ENCODE assay signal across 37 cellular contexts in the genomic region with DNA sequence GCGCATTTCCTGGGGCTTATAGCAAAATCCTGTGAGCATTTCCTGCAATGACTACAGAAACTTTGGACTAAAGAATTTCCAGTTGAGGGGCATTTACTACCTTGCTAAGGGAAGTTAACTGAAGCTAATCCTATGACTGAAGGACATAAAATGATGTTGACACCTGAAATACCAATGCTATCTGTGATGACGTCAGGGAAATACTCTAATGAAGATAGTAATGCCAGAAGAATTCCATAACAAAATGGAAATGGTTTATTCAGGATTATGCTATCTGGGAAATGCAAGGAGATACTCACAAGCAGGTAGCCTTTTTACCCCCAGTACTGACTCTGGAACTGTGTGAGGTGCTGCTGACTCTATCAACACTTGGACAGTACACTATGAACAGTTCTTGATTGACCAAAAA.
DNase-seq lines count a peak whose midpoint lies in the region; ATAC-seq, FAIRE-seq and TF ChIP-seq lines count a peak whose summit lies in the region.
"Had no signal": no experiment of that assay in that cellular context is flagged by ENCODE, and none has a peak within 500 bp of the region (broad histone marks: within the 10 kb centered on the region; RNA-seq: fewer than 3 reads in every experiment).

No MANE protein-coding gene starts in this region.

- H3K27me3 ChIP-seq in HepG2 (ENCODE audit: control insufficient read depth in 1 of 2, insufficient read depth in 2 of 2, low read length in 2 of 2) (peaks cover 0 to 6% of the 10 kb centered on the region in 2 experiments; a peak in 1 of 5 replicates), heart right ventricle (no peaks in the 10 kb centered on the region)
- H3K27me3 ChIP-seq: cardiac muscle cell, colonic mucosa, gastrocnemius medialis, neural progenitor cell, sigmoid colon, uterus had no signal

- no peak overlapping the region for H2AFZ ChIP-seq in HepG2 (ENCODE audit: low read length)
- H2AFZ ChIP-seq: neural progenitor cell had no signal

- 0% methylated on average over 2 of the region's 2 CpGs for WGBS in HepG2 (ENCODE audit: low lambda C conversion rate)
- WGBS in heart right ventricle, 2 donors, result 69 to 71% methylated on average over 2 of the region's 2 CpGs

- CTCF ChIA-PET in HepG2 (lab: Yijun Ruan, JAX; ENCODE audit: low intra/inter-chr PET ratio, low total read pairs), result no interaction called here

- DNase-seq in A172 (ENCODE audit: low spot score) (peak; percentile 72), M059J (ENCODE audit: low read depth) (peak; percentile 35), epithelial cell of esophagus (ENCODE audit: low read depth) (peak; percentile 2), HepG2 (ENCODE audit: low spot score) (no peak), heart right ventricle (no peak), H54 (ENCODE audit: insufficient read length, low spot score) (no peak)
- DNase-seq in activated CD8-positive, alpha-beta memory T cell treated with anti-CD3 and anti-CD28 coated beads, Interleukin-2, amount 50 U/mL, for 48 hours, result no peak
- DNase-seq: activated CD4-positive, alpha-beta T cell treated with anti-CD3 and anti-CD28 coated beads for 1 hour; activated CD8-positive, alpha-beta T cell treated with anti-CD3 and anti-CD28 coated beads for 36 hours; anterior cingulate cortex; CD8-positive, alpha-beta memory T cell; colonic mucosa; DMS 273 treated with DMSO at 0.1 percent for 48 hours; gastrocnemius medialis; immature natural killer cell; Kasumi-1; left ventricle myocardium inferior; mesenchymal stem cell; MV-4-11; NCI-H1436; NCI-H2081; NCI-H69; posterior cingulate gyrus; SIG-M5; sigmoid colon; stimulated activated CD4-positive, alpha-beta T cell treated with anti-CD3 and anti-CD28 coated beads, Interleukin-12 subunit alpha, Interleukin-12 subunit beta, amount 100 ng/mL, for 4 hours; stimulated activated CD4-positive, alpha-beta T cell treated with anti-CD3 and anti-CD28 coated beads, Interleukin-2, amount 100 ng/mL, for 48 hours; stimulated activated naive CD8-positive, alpha-beta T cell treated with anti-CD3 and anti-CD28 coated beads, Interleukin-15, amount 100 ng/mL, for 72 hours; SW 1271; uterus had no signal

- TF ChIP-seq POLR2A in HepG2 (IDR thresholded peaks at IDR 0.05; ENCODE audit: insufficient read depth in 1 of 2, low read depth in 2 of 2, low read length in 2 of 2) (no peak), H54 (IDR thresholded peaks at IDR 0.05; ENCODE audit: low read depth, low read length) (no peak)

- ATAC-seq in HepG2, result no peak
- ATAC-seq in GM19452 (IDR thresholded peaks at IDR 0.05; ENCODE audit: unreplicated experiment), result no peak
- no peak for ATAC-seq in heart right ventricle
- ATAC-seq: activated CD8-positive, alpha-beta T cell treated with anti-CD3 and anti-CD28 coated beads for 36 hours; activated T-helper 17 cell treated with anti-CD3 and anti-CD28 coated beads, Interleukin-2, amount 50 U/mL, for 72 hours; esophagus mucosa; gastrocnemius medialis; HCT116; stimulated activated naive CD8-positive, alpha-beta T cell treated with anti-CD3 and anti-CD28 coated beads, Interleukin-15, amount 100 ng/mL, for 72 hours had no signal

- TF ChIP-seq CTCF in epithelial cell of esophagus (IDR thresholded peaks at IDR 0.05; ENCODE audit: insufficient read depth, low read depth, low read length, missing control alignments) (no peak), HepG2 (CRISPR knock-in tag; IDR thresholded peaks at IDR 0.05) (no peak), heart right ventricle (IDR thresholded peaks at IDR 0.05) (no peak)

- intact Hi-C loops in HepG2 (cut with micrococcal nuclease; ENCODE audit: unreplicated experiment), result no loop called here
- intact Hi-C loops in heart right ventricle (cut with DNase I), result no loop called here

- H3K4me1 ChIP-seq in HepG2 (ENCODE audit: insufficient read depth, low read length), result no peaks in the 10 kb centered on the region
- H3K4me1 ChIP-seq in heart right ventricle, result no peaks in the 10 kb centered on the region
- H3K4me1 ChIP-seq: colonic mucosa, gastrocnemius medialis, left ventricle myocardium inferior, neural progenitor cell, sigmoid colon, uterus had no signal

- POLR2A ChIA-PET in HepG2 (lab: Yijun Ruan, JAX), result no interaction called here

- H3K4me2 ChIP-seq in HepG2 (ENCODE audit: low read depth, low read length), result no peak overlapping the region
- H3K4me2 ChIP-seq: neural progenitor cell had no signal

- H3K4me3 ChIP-seq in epithelial cell of esophagus (ENCODE audit: low read length) (no peak overlapping the region), HepG2 (replicated peaks in 1 of 3; ENCODE audit: insufficient read depth in 1 of 3, low read depth in 2 of 3, low read length in 3 of 3) (no peak overlapping the region), heart right ventricle (no peak overlapping the region)
- H3K4me3 ChIP-seq: cardiac muscle cell, colonic mucosa, gastrocnemius medialis, left ventricle myocardium inferior, neural progenitor cell, sigmoid colon, uterus had no signal

- H3K9me3 ChIP-seq in HepG2 (ENCODE audit: low read length), result peaks cover 20% of the 10 kb centered on the region
- H3K9me3 ChIP-seq in heart right ventricle, result peaks cover 0 to 24% (median 2%) of the 10 kb centered on the region in 11 donors
- H3K9me3 ChIP-seq: colonic mucosa, uterus had no signal

- TF ChIP-seq RAD21 in HepG2 (CRISPR knock-in tag; IDR thresholded peaks at IDR 0.05), result no peak

- H3K27ac ChIP-seq in HepG2 (ENCODE audit: extremely low read length, insufficient read depth, low read length) (no peak overlapping the region), heart right ventricle (no peak overlapping the region)
- H3K27ac ChIP-seq: cardiac muscle cell, colonic mucosa, gastrocnemius medialis, left ventricle myocardium inferior, neural progenitor cell, sigmoid colon, uterus had no signal

- H3K9ac ChIP-seq in HepG2 (ENCODE audit: insufficient read depth, low read depth, low read length), result no peak overlapping the region
- H3K9ac ChIP-seq: neural progenitor cell had no signal

- in situ Hi-C loops in HepG2 (cut with HindIII; ENCODE audit: extremely low pct_ligation_motif_present, low pct_unique_long_range_greater_than_20kb), result no loop called here

- TF ChIP-seq EP300 in HepG2 (IDR thresholded peaks at IDR 0.05; ENCODE audit: low read depth in 2 of 2, low read length in 2 of 2) (no peak), HepG2 (CRISPR knock-in tag; IDR thresholded peaks at IDR 0.05; ENCODE audit: borderline replicate concordance) (no peak)

- no TSS peak for BruUV-seq in HepG2 (replicated peaks; lab: Mats Ljungman, UMichigan)

- no peak for FAIRE-seq in HepG2 (lab: Jason Lieb, UNC)
- FAIRE-seq in H54 (lab: Jason Lieb, UNC), result no peak
- FAIRE-seq: RCC 7860 had no signal

- H3K36me3 ChIP-seq in HepG2 (replicated peaks in 1 of 2; ENCODE audit: control insufficient read depth in 1 of 2, insufficient read depth in 2 of 2, low read length in 2 of 2) (no peaks in the 10 kb centered on the region), heart right ventricle (no peaks in the 10 kb centered on the region)
- H3K36me3 ChIP-seq: cardiac muscle cell, colonic mucosa, gastrocnemius medialis, left ventricle myocardium inferior, neural progenitor cell, sigmoid colon, uterus had no signal

- no peaks in the 10 kb centered on the region for H3K79me2 ChIP-seq in HepG2 (ENCODE audit: insufficient read depth, low read length)

- no peaks in the 10 kb centered on the region for H4K20me1 ChIP-seq in HepG2 (ENCODE audit: insufficient read depth, low read length)

TF ChIP-seq in HepG2, 621 proteins besides CTCF, POLR2A, EP300 and RAD21:
- TF ChIP-seq CREB1 (IDR thresholded peaks at IDR 0.05), result peak; percentile 89
- no peak for TF ChIP-seq CREB1 (CRISPR knock-in tag; IDR thresholded peaks at IDR 0.05)
- peak; percentile 92 for TF ChIP-seq ATF7 (IDR thresholded peaks at IDR 0.05)
- TF ChIP-seq ATF7 (CRISPR knock-in tag; IDR thresholded peaks at IDR 0.05), result no peak
- TF ChIP-seq, protein P1, sequence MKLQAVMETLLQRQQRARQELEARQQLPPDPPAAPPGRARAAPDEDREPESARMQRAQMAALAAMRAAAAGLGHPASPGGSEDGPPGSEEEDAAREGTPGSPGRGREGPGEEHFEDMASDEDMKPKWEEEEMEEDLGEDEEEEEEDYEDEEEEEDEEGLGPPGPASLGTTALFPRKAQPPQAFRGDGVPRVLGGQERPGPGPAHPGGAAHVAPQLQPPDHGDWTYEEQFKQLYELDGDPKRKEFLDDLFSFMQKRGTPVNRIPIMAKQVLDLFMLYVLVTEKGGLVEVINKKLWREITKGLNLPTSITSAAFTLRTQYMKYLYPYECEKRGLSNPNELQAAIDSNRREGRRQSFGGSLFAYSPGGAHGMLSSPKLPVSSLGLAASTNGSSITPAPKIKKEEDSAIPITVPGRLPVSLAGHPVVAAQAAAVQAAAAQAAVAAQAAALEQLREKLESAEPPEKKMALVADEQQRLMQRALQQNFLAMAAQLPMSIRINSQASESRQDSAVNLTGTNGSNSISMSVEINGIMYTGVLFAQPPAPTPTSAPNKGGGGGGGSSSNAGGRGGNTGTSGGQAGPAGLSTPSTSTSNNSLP (IDR thresholded peaks at IDR 0.05; ENCODE audit: low read depth, low read length), result no peak

Comparison
In these comparisons a context has a peak if more than half of its experiments do, and no peak if none do; other contexts are left out.
1. DNase-seq: peak in A172 (single experiment), M059J (single experiment) and epithelial cell of esophagus (single experiment); none in HepG2 (single experiment), activated CD8-positive, alpha-beta memory T cell treated with anti-CD3 and anti-CD28 coated beads, Interleukin-2, amount 50 U/mL, for 48 hours (single experiment), heart right ventricle (0 of 2) and H54 (single experiment).